In the genomic region with DNA sequence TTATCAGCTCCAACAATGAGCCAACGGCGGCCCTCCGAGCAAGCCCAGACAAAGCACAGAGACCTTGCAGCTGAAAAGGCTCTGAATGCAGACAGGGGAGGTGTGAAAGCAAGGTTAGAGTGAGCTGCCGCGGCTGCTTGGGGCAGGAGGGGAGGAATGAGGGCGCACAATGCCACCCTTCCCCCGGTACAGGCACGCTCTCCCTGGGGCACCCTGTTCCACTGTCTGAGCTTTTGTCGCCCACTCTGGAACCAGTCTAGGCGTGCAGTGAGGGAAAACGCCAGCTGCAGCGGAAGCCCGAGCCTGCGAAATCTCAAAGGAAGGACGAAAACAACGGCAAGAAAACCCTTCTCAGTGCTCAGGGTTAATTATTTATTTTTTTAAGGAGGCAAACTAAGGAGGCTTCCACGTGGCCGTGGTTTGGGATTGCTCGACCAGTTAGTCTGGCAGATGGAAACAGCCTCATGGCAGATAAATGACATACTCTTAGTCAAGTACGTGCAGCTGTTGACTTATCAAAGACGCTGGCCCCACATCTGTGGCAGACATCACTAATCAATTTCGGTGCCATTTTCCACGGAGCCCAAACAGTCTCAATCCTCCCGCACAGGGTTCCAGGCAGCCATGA, we compare ENCODE assay signal across 12 cellular contexts.
DNase-seq lines count a peak whose midpoint lies in the region; TF ChIP-seq lines count a peak whose summit lies in the region.
"Had no signal": no experiment of that assay in that cellular context is flagged by ENCODE, and none has a peak within 500 bp of the region (broad histone marks: within the 10 kb centered on the region; RNA-seq: fewer than 3 reads in every experiment).

No MANE protein-coding gene starts in this region.

- CTCF ChIA-PET in activated naive CD4-positive, alpha-beta T cell treated with anti-CD3 and anti-CD28 coated beads, Interleukin-2, amount 10 ng/mL, durations not matched to agents 7 days and 5 days (lab: Charles Lee) = no interaction called here

- H3K36me3 ChIP-seq in HUES64 (ENCODE audit: insufficient read depth, low read length) = peaks cover 16% of the 10 kb centered on the region
- H3K36me3 ChIP-seq: ovary had no signal

- H3K9me3 Mint-ChIP-seq in progenitor cell of endocrine pancreas (ENCODE audit: low read depth) (no peaks in the 10 kb centered on the region), HFFc6 (no peaks in the 10 kb centered on the region)
- no peaks in the 10 kb centered on the region for H3K9me3 Mint-ChIP-seq in activated naive CD4-positive, alpha-beta T cell treated with anti-CD3 and anti-CD28 coated beads, Interleukin-2, amount 10 ng/mL, durations not matched to agents 7 days and 5 days
- H3K9me3 Mint-ChIP-seq: stimulated activated naive B cell treated with anti-CD40 and anti-IgM and Interleukin-4, amounts not matched to agents 10 μg/mL and 1 μg/mL and 100 μg/mL, for 72 hours had no signal

- H3K27me3 Mint-ChIP-seq in progenitor cell of endocrine pancreas (no peaks in the 10 kb centered on the region), HFFc6 (ENCODE audit: insufficient read depth) (no peaks in the 10 kb centered on the region; the same call in 1 of the 2 replicates)
- no peaks in the 10 kb centered on the region for H3K27me3 Mint-ChIP-seq in activated naive CD4-positive, alpha-beta T cell treated with anti-CD3 and anti-CD28 coated beads, Interleukin-2, amount 10 ng/mL, durations not matched to agents 7 days and 5 days
- H3K27me3 Mint-ChIP-seq: stimulated activated naive B cell treated with anti-CD40 and anti-IgM and Interleukin-4, amounts not matched to agents 10 μg/mL and 1 μg/mL and 100 μg/mL, for 72 hours had no signal

- H3K4me3 ChIP-seq in HUES64 (ENCODE audit: low read length) (no peak overlapping the region), epithelial cell of esophagus (ENCODE audit: low read length) (no peak overlapping the region)
- H3K4me3 ChIP-seq: ovary had no signal

- peak overlapping the region; percentile 58 for H3K27ac ChIP-seq in HUES64 (ENCODE audit: low read depth, low read length)
- H3K27ac ChIP-seq: ovary had no signal

- H3K27ac Mint-ChIP-seq in progenitor cell of endocrine pancreas (peak overlapping the region; percentile 98), HFFc6 (no peak overlapping the region)
- no peak overlapping the region for H3K27ac Mint-ChIP-seq in activated naive CD4-positive, alpha-beta T cell treated with anti-CD3 and anti-CD28 coated beads, Interleukin-2, amount 10 ng/mL, durations not matched to agents 7 days and 5 days
- H3K27ac Mint-ChIP-seq: stimulated activated naive B cell treated with anti-CD40 and anti-IgM and Interleukin-4, amounts not matched to agents 10 μg/mL and 1 μg/mL and 100 μg/mL, for 72 hours had no signal

- peaks cover 9% of the 10 kb centered on the region for H3K36me3 Mint-ChIP-seq in progenitor cell of endocrine pancreas (ENCODE audit: insufficient read depth)
- peaks cover 2% of the 10 kb centered on the region for H3K36me3 Mint-ChIP-seq in activated naive CD4-positive, alpha-beta T cell treated with anti-CD3 and anti-CD28 coated beads, Interleukin-2, amount 10 ng/mL, durations not matched to agents 7 days and 5 days
- H3K36me3 Mint-ChIP-seq in HFFc6 (ENCODE audit: low read depth) = peaks cover 8% of the 10 kb centered on the region

- H3K27me3 ChIP-seq in HUES64 (ENCODE audit: insufficient read depth, low read length) = no peaks in the 10 kb centered on the region
- H3K27me3 ChIP-seq: ovary had no signal

- TF ChIP-seq CTCF in epithelial cell of esophagus (IDR thresholded peaks at IDR 0.05; ENCODE audit: insufficient read depth, low read depth, low read length, missing control alignments) = no peak
- no peak for TF ChIP-seq CTCF in progenitor cell of endocrine pancreas (IDR thresholded peaks at IDR 0.05; ENCODE audit: unreplicated experiment)
- no peak for TF ChIP-seq CTCF in HFFc6 (IDR thresholded peaks at IDR 0.05)

- WGBS in HUES64 = 70% methylated on average over 24 of the region's 24 CpGs

- H3K9me3 ChIP-seq in HUES64 (ENCODE audit: insufficient read depth, low read depth, low read length) = no peaks in the 10 kb centered on the region
- H3K9me3 ChIP-seq: ovary had no signal

- DNase-seq in NCI-H2227 (lab: John Stamatoyannopoulos, UW; ENCODE audit: unreplicated experiment) (peak; percentile 56), epithelial cell of esophagus (ENCODE audit: low read depth) (peak; percentile 69), progenitor cell of endocrine pancreas (ENCODE audit: low spot score, unreplicated experiment) (peak; percentile 19), HFFc6 (no peak), SKM-1 (lab: John Stamatoyannopoulos, UW; ENCODE audit: unreplicated experiment) (no peak)
- DNase-seq in activated naive CD4-positive, alpha-beta T cell treated with anti-CD3 and anti-CD28 coated beads, Interleukin-2, amount 10 ng/mL, durations not matched to agents 7 days and 5 days = no peak
- DNase-seq: activated T-cell treated with anti-CD3 and anti-CD28 coated beads for 4 hours; MV-4-11; ovary; stimulated activated CD4-positive, alpha-beta T cell treated with anti-CD3 and anti-CD28 coated beads, Interleukin-1b, Interleukin-23, amount 100 ng/mL, for 48 hours; stimulated activated naive B cell treated with anti-CD40 and anti-IgM and Interleukin-4, amounts not matched to agents 10 μg/mL and 1 μg/mL and 100 μg/mL, for 72 hours had no signal

- peak overlapping the region; percentile 47; the same call in 1 of the 2 replicates for H3K9ac ChIP-seq in HUES64 (ENCODE audit: low read depth, low read length)

- H3K4me3 Mint-ChIP-seq in progenitor cell of endocrine pancreas (ENCODE audit: low read depth) = peak overlapping the region; percentile 72
- no peak overlapping the region for H3K4me3 Mint-ChIP-seq in activated naive CD4-positive, alpha-beta T cell treated with anti-CD3 and anti-CD28 coated beads, Interleukin-2, amount 10 ng/mL, durations not matched to agents 7 days and 5 days
- no peak overlapping the region for H3K4me3 Mint-ChIP-seq in HFFc6
- H3K4me3 Mint-ChIP-seq: stimulated activated naive B cell treated with anti-CD40 and anti-IgM and Interleukin-4, amounts not matched to agents 10 μg/mL and 1 μg/mL and 100 μg/mL, for 72 hours had no signal

- peaks cover 22% of the 10 kb centered on the region for H3K4me1 ChIP-seq in HUES64 (ENCODE audit: insufficient read depth, low read length)

- H3K4me1 Mint-ChIP-seq in progenitor cell of endocrine pancreas (ENCODE audit: low read depth) (peaks cover 22% of the 10 kb centered on the region), HFFc6 (ENCODE audit: low read depth) (peaks cover 21% of the 10 kb centered on the region)
- no peaks in the 10 kb centered on the region for H3K4me1 Mint-ChIP-seq in activated naive CD4-positive, alpha-beta T cell treated with anti-CD3 and anti-CD28 coated beads, Interleukin-2, amount 10 ng/mL, durations not matched to agents 7 days and 5 days

Comparison
In these comparisons a context has a peak if more than half of its experiments do, and no peak if none do; other contexts are left out.
1. DNase-seq: peak in NCI-H2227 (single experiment), epithelial cell of esophagus (single experiment) and progenitor cell of endocrine pancreas (single experiment); none in activated naive CD4-positive, alpha-beta T cell treated with anti-CD3 and anti-CD28 coated beads, Interleukin-2, amount 10 ng/mL, durations not matched to agents 7 days and 5 days (single experiment), HFFc6 (single experiment) and SKM-1 (single experiment).